Comparison of ENCODE assay signal across 8 cellular contexts in genomic region chr11:17353228-17354021, GRCh38. TPM values are rescaled to one million over a fixed set of nuclear protein-coding genes. Genes with fewer than 3 reads are reported as not detected.
DNase-seq lines count a peak whose midpoint lies in the region; ATAC-seq, FAIRE-seq and TF ChIP-seq lines count a peak whose summit lies in the region.

No MANE protein-coding gene starts in this region.

- TF ChIP-seq POLR2A in heart left ventricle (IDR thresholded peaks at IDR 0.05) (no peak), upper lobe of left lung (IDR thresholded peaks at IDR 0.05) (peak in 2 of 4 donors; percentile 10 to 15)

- peak; percentile 35 for ATAC-seq in GM19395 (IDR thresholded peaks at IDR 0.05; ENCODE audit: unreplicated experiment)
- peak; percentile 83 to 88 (median 86) for ATAC-seq in heart left ventricle
- peak; percentile 80 to 88 (median 84) for ATAC-seq in pancreas
- ATAC-seq in upper lobe of left lung (ENCODE audit: low FRiP score in 2 of 2): peak; percentile 80 to 86

- TF ChIP-seq EP300 in upper lobe of left lung (IDR thresholded peaks at IDR 0.05): no peak

- TF ChIP-seq CTCF in heart left ventricle (IDR thresholded peaks at IDR 0.05) (peak in 2 of 12 donors; percentile 4 to 37), pancreas (IDR thresholded peaks at IDR 0.05) (no peak), upper lobe of left lung (IDR thresholded peaks at IDR 0.05) (no peak)

- H3K4me1 ChIP-seq in adipocyte (ENCODE audit: control insufficient read depth, insufficient read depth, low read length) (peaks cover 16% of the 10 kb centered on the region), heart left ventricle (peaks cover 0 to 34% (median 13%) of the 10 kb centered on the region in 12 donors), pancreas (peaks cover 0 to 6% (median 4%) of the 10 kb centered on the region in 3 donors), upper lobe of left lung (peaks cover 14 to 33% (median 19%) of the 10 kb centered on the region in 4 donors)

- intact Hi-C loops in heart left ventricle (cut with DNase I) (loop anchor here in 3 of 10 donors (5.0 to 10.0 kb wide), 4 partner anchors 76 to 146 kb away; partner anchors contain the start of genes NUCB2 (in 1 of the 3) and PIK3C2A (in 1 of the 3)), pancreas (cut with DNase I) (no loop called here)

- H3K36me3 ChIP-seq in adipocyte (ENCODE audit: control insufficient read depth, insufficient read depth, low read length, severe bottlenecking) (peaks cover 9% of the 10 kb centered on the region), heart left ventricle (peaks cover 0 to 3% (median 0%) of the 10 kb centered on the region in 9 donors), pancreas (no peaks in the 10 kb centered on the region), upper lobe of left lung (no peaks in the 10 kb centered on the region)

- WGBS in heart left ventricle, 4 donors: 0 to 1% (median 0%) methylated on average over 44 to 60 of the region's 60 CpGs
- WGBS in pancreas, 2 donors: 0% methylated on average over 49 to 60 of the region's 60 CpGs
- WGBS in upper lobe of left lung, 2 donors: 1% methylated on average over 38 to 45 of the region's 60 CpGs

- H3K27ac ChIP-seq in heart left ventricle: peak overlapping the region; percentile 67 to 90 (median 80)
- peak overlapping the region; percentile 49 to 66 (median 54) for H3K27ac ChIP-seq in pancreas
- peak overlapping the region; percentile 55 to 79 (median 67) for H3K27ac ChIP-seq in upper lobe of left lung

- no peaks in the 10 kb centered on the region for H3K27me3 ChIP-seq in adipocyte (replicated peaks; ENCODE audit: control insufficient read depth, insufficient read depth, low read length)
- H3K27me3 ChIP-seq in heart left ventricle: no peaks in the 10 kb centered on the region
- no peaks in the 10 kb centered on the region for H3K27me3 ChIP-seq in pancreas
- H3K27me3 ChIP-seq in upper lobe of left lung: no peaks in the 10 kb centered on the region

- H3K9me3 ChIP-seq in adipocyte (ENCODE audit: control insufficient read depth, low read length): no peaks in the 10 kb centered on the region
- no peaks in the 10 kb centered on the region for H3K9me3 ChIP-seq in heart left ventricle
- H3K9me3 ChIP-seq in pancreas: no peaks in the 10 kb centered on the region
- no peaks in the 10 kb centered on the region for H3K9me3 ChIP-seq in upper lobe of left lung

- FAIRE-seq in pancreas (lab: Jason Lieb, UNC): no peak

- H3K4me3 ChIP-seq in adipocyte (ENCODE audit: low read length): peak overlapping the region; percentile 91
- H3K4me3 ChIP-seq in heart left ventricle: peak overlapping the region; percentile 46 to 79 (median 70)
- H3K4me3 ChIP-seq in pancreas: peak overlapping the region; percentile 53 to 70 (median 62)
- peak overlapping the region; percentile 41 to 69 (median 55) for H3K4me3 ChIP-seq in upper lobe of left lung

- H3K9ac ChIP-seq in adipocyte (ENCODE audit: low read length): peak overlapping the region; percentile 81

- DNase-seq in AG20443 (ENCODE audit: low spot score) (peak; percentile 84), NCI-H1048 (lab: John Stamatoyannopoulos, UW) (peak; percentile 27), SW 1271 (lab: John Stamatoyannopoulos, UW) (peak; percentile 29 to 77), adipocyte (ENCODE audit: low read depth) (peak; percentile 89), heart left ventricle (peak; percentile 72 to 85 (median 82)), pancreas (peak; percentile 59 to 86 (median 72)), upper lobe of left lung (peak; percentile 73 to 94)

RNA-seq across cellular contexts. Expression of gene NCR3LG1, which starts 1.8 kb away (rescaled TPM):
- 1 to 10 TPM in 6 of 9 donors, under 1 TPM in 3; 0.70 to 4.0 (median 1.6) TPM for total RNA-seq in heart left ventricle
- 1 to 10 TPM in 1 of 2 donors, under 1 TPM in 1; 0.27 to 1.3 TPM for polyA plus RNA-seq in heart left ventricle
- total RNA-seq in pancreas: 1 to 10 TPM in 4 of 6 donors, under 1 TPM in 2; 0.83 to 1.6 (median 1.1) TPM
- polyA plus RNA-seq in pancreas: under 1 TPM; 0.42 to 0.85 TPM
- 1 to 10 TPM; 3.6 to 7.6 (median 4.5) TPM for total RNA-seq in upper lobe of left lung

RNA-seq across cellular contexts. Expression of gene KCNJ11, which starts 35.0 kb away (rescaled TPM):
- total RNA-seq in heart left ventricle (10 to 100 TPM; 11.5 to 32.4 (median 17.6) TPM), pancreas (10 to 100 TPM in 4 of 6 donors, 1 to 10 TPM in 2; 5.0 to 12.4 (median 11.1) TPM), upper lobe of left lung (1 to 10 TPM; 2.6 to 9.5 (median 5.7) TPM)
- polyA plus RNA-seq in heart left ventricle (10 to 100 TPM; 14.8 to 22.3 TPM), pancreas (10 to 100 TPM in 1 of 2 donors, 1 to 10 TPM in 1; 9.9 to 17.7 TPM)

Comparison
In these comparisons a context has a peak if more than half of its experiments do, and no peak if none do; other contexts are left out.
1. Peak in every context shown above with its lines: DNase-seq, ATAC-seq, H3K4me3 ChIP-seq and H3K27ac ChIP-seq.
2. DNase-seq: peak in every context shown above with its lines; median percentile 89 in adipocyte; 84 in AG20443; 84 in upper lobe of left lung; 82 in heart left ventricle; 72 in pancreas; 53 in SW 1271; 27 in NCI-H1048.
3. ATAC-seq: peak in every context shown above with its lines; median percentile 86 in heart left ventricle; 84 in pancreas; 83 in upper lobe of left lung; 35 in GM19395.